In genomic region chr17:48440660-48441059, GRCh38 we compare ENCODE assay signal across 15 cellular contexts. TPM values are rescaled to one million over a fixed set of nuclear protein-coding genes. Genes with fewer than 3 reads are reported as not detected.
DNase-seq lines count a peak whose midpoint lies in the region; TF ChIP-seq lines count a peak whose summit lies in the region.
"Had no signal": no experiment of that assay in that cellular context is flagged by ENCODE, and none has a peak within 500 bp of the region (broad histone marks: within the 10 kb centered on the region; RNA-seq: fewer than 3 reads in every experiment).

No MANE protein-coding gene starts in this region.

- H3K79me2 ChIP-seq in neural cell (replicated peaks; ENCODE audit: insufficient read depth, low read length), result no peaks in the 10 kb centered on the region
- H3K79me2 ChIP-seq: hepatocyte had no signal

- TF ChIP-seq RAD21 in neural cell (conservative IDR thresholded peaks at IDR 0.05), result no peak

- H2AFZ ChIP-seq in neural cell (ENCODE audit: low read depth, low read length), result no peak overlapping the region
- H2AFZ ChIP-seq: GM23338, hepatocyte had no signal

- no peaks in the 10 kb centered on the region for H3K36me3 ChIP-seq in CD8-positive, alpha-beta memory T cell (ENCODE audit: insufficient read depth, low read length)
- H3K36me3 ChIP-seq in neural cell (ENCODE audit: insufficient read depth, low read length) (no peaks in the 10 kb centered on the region), brain microvascular endothelial cell (replicated peaks) (no peaks in the 10 kb centered on the region)
- H3K36me3 ChIP-seq: esophagus squamous epithelium, vagina had no signal

- no peaks in the 10 kb centered on the region for H3F3A ChIP-seq in neural cell (ENCODE audit: insufficient read depth, low read length, poor library complexity, severe bottlenecking)

- H3K9me3 Mint-ChIP-seq in CD8-positive, alpha-beta memory T cell, result no peaks in the 10 kb centered on the region
- H3K9me3 Mint-ChIP-seq in activated T-helper 1 cell treated with anti-CD3 and anti-CD28 coated beads, Interleukin-12 subunit alpha, Interleukin-12 subunit beta, Interleukin-2, Interleukin-4 antibody, amounts not matched to agents 30 ng/mL and 10 ng/mL and 1 ng/mL, durations not matched to agents 14 hours and 24 hours and 36 hours, result peaks cover 9% of the 10 kb centered on the region
- H3K9me3 Mint-ChIP-seq: GM23338 had no signal

- H3K27ac Mint-ChIP-seq in CD8-positive, alpha-beta memory T cell, result peak overlapping the region; percentile 96 to 100 (median 99)
- H3K27ac Mint-ChIP-seq in activated T-helper 1 cell treated with anti-CD3 and anti-CD28 coated beads, Interleukin-12 subunit alpha, Interleukin-12 subunit beta, Interleukin-2, Interleukin-4 antibody, amounts not matched to agents 30 ng/mL and 10 ng/mL and 1 ng/mL, durations not matched to agents 14 hours and 24 hours and 36 hours, result peak overlapping the region; percentile 93
- H3K27ac Mint-ChIP-seq: GM23338 had no signal

- peak overlapping the region; percentile 53 for H3K27ac ChIP-seq in CD8-positive, alpha-beta memory T cell (ENCODE audit: low read depth, low read length)
- H3K27ac ChIP-seq in neural cell (ENCODE audit: low read length) (peak overlapping the region; percentile 72), brain microvascular endothelial cell (no peak overlapping the region)
- H3K27ac ChIP-seq: coronary artery, hepatocyte, vagina had no signal

- no peaks in the 10 kb centered on the region for H3K27me3 Mint-ChIP-seq in CD8-positive, alpha-beta memory T cell
- H3K27me3 Mint-ChIP-seq in activated T-helper 1 cell treated with anti-CD3 and anti-CD28 coated beads, Interleukin-12 subunit alpha, Interleukin-12 subunit beta, Interleukin-2, Interleukin-4 antibody, amounts not matched to agents 30 ng/mL and 10 ng/mL and 1 ng/mL, durations not matched to agents 14 hours and 24 hours and 36 hours (ENCODE audit: insufficient read depth), result no peaks in the 10 kb centered on the region

- no peaks in the 10 kb centered on the region for H3K27me3 ChIP-seq in CD8-positive, alpha-beta memory T cell (ENCODE audit: insufficient read depth, low read length, poor library complexity, severe bottlenecking)
- H3K27me3 ChIP-seq in neural cell (ENCODE audit: insufficient read depth, low read depth, low read length), result no peaks in the 10 kb centered on the region
- H3K27me3 ChIP-seq in brain microvascular endothelial cell (replicated peaks), result peaks cover 7% of the 10 kb centered on the region
- H3K27me3 ChIP-seq: hepatocyte, vagina had no signal

- H3K9me3 ChIP-seq in CD8-positive, alpha-beta memory T cell (ENCODE audit: low read length), result no peaks in the 10 kb centered on the region
- H3K9me3 ChIP-seq in neural cell (ENCODE audit: low read length), result no peaks in the 10 kb centered on the region
- H3K9me3 ChIP-seq: esophagus squamous epithelium, vagina had no signal

- peak overlapping the region; percentile 17 to 87 (median 78) for H3K4me3 Mint-ChIP-seq in CD8-positive, alpha-beta memory T cell
- H3K4me3 Mint-ChIP-seq in activated T-helper 1 cell treated with anti-CD3 and anti-CD28 coated beads, Interleukin-12 subunit alpha, Interleukin-12 subunit beta, Interleukin-2, Interleukin-4 antibody, amounts not matched to agents 30 ng/mL and 10 ng/mL and 1 ng/mL, durations not matched to agents 14 hours and 24 hours and 36 hours, result peak overlapping the region; percentile 59
- H3K4me3 Mint-ChIP-seq: GM23338 had no signal

- TF ChIP-seq EP300 in neural cell (conservative IDR thresholded peaks at IDR 0.05; ENCODE audit: poor library complexity, severe bottlenecking), result no peak

- H3K36me3 Mint-ChIP-seq in CD8-positive, alpha-beta memory T cell, result no peaks in the 10 kb centered on the region
- peaks cover 17% of the 10 kb centered on the region for H3K36me3 Mint-ChIP-seq in activated T-helper 1 cell treated with anti-CD3 and anti-CD28 coated beads, Interleukin-12 subunit alpha, Interleukin-12 subunit beta, Interleukin-2, Interleukin-4 antibody, amounts not matched to agents 30 ng/mL and 10 ng/mL and 1 ng/mL, durations not matched to agents 14 hours and 24 hours and 36 hours (ENCODE audit: low read depth)

- TF ChIP-seq CTCF in neural cell (IDR thresholded peaks at IDR 0.05; ENCODE audit: poor library complexity, severe bottlenecking) (no peak), brain microvascular endothelial cell (IDR thresholded peaks at IDR 0.05; ENCODE audit: low read depth, low read length, missing control alignments) (no peak)

- H3K9me2 ChIP-seq in neural cell (ENCODE audit: insufficient read depth, low read length), result no peaks in the 10 kb centered on the region

- in situ Hi-C loops in KBM-7 (cut with MboI; ENCODE audit: low pct_unique_long_range_greater_than_20kb, low sequenced_read_pairs), result no loop called here
- in situ Hi-C loops in brain microvascular endothelial cell (cut with HindIII; ENCODE audit: low pct_ligation_motif_present, low sequenced_read_pairs), result no loop called here

- no peaks in the 10 kb centered on the region for H4K20me1 ChIP-seq in neural cell (ENCODE audit: insufficient read depth)

- intact Hi-C loops in activated T-helper 1 cell treated with anti-CD3 and anti-CD28 coated beads, Interleukin-12 subunit alpha, Interleukin-12 subunit beta, Interleukin-2, Interleukin-4 antibody, amounts not matched to agents 30 ng/mL and 10 ng/mL and 1 ng/mL, durations not matched to agents 14 hours and 24 hours and 36 hours (cut with micrococcal nuclease), result loop anchor here (1.0 to 5.0 kb wide), 4 partner anchors 13 to 42 kb away; no protein-coding TSS in a partner anchor

- peak overlapping the region; percentile 19 for H3K4me2 ChIP-seq in neural cell (ENCODE audit: low read length)
- H3K4me2 ChIP-seq: GM23338, hepatocyte had no signal

- peak in 1 of 5 donors; percentile 28 for DNase-seq in CD8-positive, alpha-beta memory T cell
- DNase-seq in KBM-7 (peak; percentile 29), brain microvascular endothelial cell (no peak), HuH-7.5 (ENCODE audit: low spot score) (no peak)
- no peak for DNase-seq in activated T-helper 1 cell treated with anti-CD3 and anti-CD28 coated beads, Interleukin-12 subunit alpha, Interleukin-12 subunit beta, Interleukin-2, Interleukin-4 antibody, amounts not matched to agents 30 ng/mL and 10 ng/mL and 1 ng/mL, durations not matched to agents 14 hours and 24 hours and 36 hours (ENCODE audit: low spot score)
- no peak for DNase-seq in activated effector memory CD4-positive, alpha-beta T cell treated with anti-CD3 and anti-CD28 coated beads, Interleukin-2, amount 50 U/mL, for 16 hours
- DNase-seq: esophagus squamous epithelium, NCI-H2029 treated with DMSO at 0.1 percent for 48 hours, NCI-H748 treated with DMSO at 0.1 percent for 48 hours had no signal

- peak overlapping the region; percentile 21 for H3K4me3 ChIP-seq in CD8-positive, alpha-beta memory T cell (ENCODE audit: low read length)
- H3K4me3 ChIP-seq in neural cell (ENCODE audit: low read length), result no peak overlapping the region
- H3K4me3 ChIP-seq in brain microvascular endothelial cell (ENCODE audit: low read depth, low read length), result no peak overlapping the region
- H3K4me3 ChIP-seq: coronary artery, esophagus squamous epithelium, GM23338, hepatocyte, vagina had no signal

- H3K4me1 Mint-ChIP-seq in CD8-positive, alpha-beta memory T cell, result peaks cover 93 to 96% (median 95%) of the 10 kb centered on the region in 3 donors
- H3K4me1 Mint-ChIP-seq in activated T-helper 1 cell treated with anti-CD3 and anti-CD28 coated beads, Interleukin-12 subunit alpha, Interleukin-12 subunit beta, Interleukin-2, Interleukin-4 antibody, amounts not matched to agents 30 ng/mL and 10 ng/mL and 1 ng/mL, durations not matched to agents 14 hours and 24 hours and 36 hours (ENCODE audit: low read depth), result peaks cover 84% of the 10 kb centered on the region
- H3K4me1 Mint-ChIP-seq: GM23338 had no signal

- POLR2A ChIA-PET in CD8-positive, alpha-beta memory T cell (lab: Charles Lee), result interaction anchor here (0.6 to 3.4 kb wide), 4 partner anchors 12 to 103 kb away, joined by 4 to 28 read pairs (median 4); no protein-coding TSS in a partner anchor

- H3K4me1 ChIP-seq in CD8-positive, alpha-beta memory T cell (ENCODE audit: insufficient read depth, low read length), result peaks cover 96% of the 10 kb centered on the region
- H3K4me1 ChIP-seq: vagina had no signal

- H3K9ac ChIP-seq in neural cell (ENCODE audit: low read length), result peak overlapping the region; percentile 18

- CTCF ChIA-PET in CD8-positive, alpha-beta memory T cell (lab: Charles Lee), result interaction anchor here (0.9 to 6.9 kb wide), 5 partner anchors 12 to 89 kb away, joined by 3 to 67 read pairs (median 4); no protein-coding TSS in a partner anchor

TF ChIP-seq in neural cell, 6 proteins besides CTCF, POLR2A, EP300 and RAD21 (continues in another document):
- TF ChIP-seq REST (IDR thresholded peaks at IDR 0.05; ENCODE audit: borderline replicate concordance), result no peak
- TF ChIP-seq SMC3 (conservative IDR thresholded peaks at IDR 0.05; ENCODE audit: poor library complexity), result no peak

RNA-seq across cellular contexts. Expression of gene SKAP1, which starts 10.6 kb away (rescaled TPM):
- total RNA-seq in CD8-positive, alpha-beta memory T cell, result 10 to 100 TPM; 50.5 to 56.0 TPM
- 264 TPM for polyA plus RNA-seq in CD8-positive, alpha-beta memory T cell
- total RNA-seq in activated T-helper 1 cell treated with anti-CD3 and anti-CD28 coated beads, Interleukin-12 subunit alpha, Interleukin-12 subunit beta, Interleukin-2, Interleukin-4 antibody, amounts not matched to agents 30 ng/mL and 10 ng/mL and 1 ng/mL, durations not matched to agents 14 hours and 24 hours and 36 hours, result 48.7 and 51.9 TPM in 2 replicates
- polyA plus RNA-seq in neural cell, result 0.63 TPM in 1 of 2 replicates, not detected in the other
- not detected in 2 replicates for polyA minus RNA-seq in neural cell
- total RNA-seq: GM23338, myocyte had no signal
